ENCODE assay signal across 1 cellular context in the genomic region with DNA sequence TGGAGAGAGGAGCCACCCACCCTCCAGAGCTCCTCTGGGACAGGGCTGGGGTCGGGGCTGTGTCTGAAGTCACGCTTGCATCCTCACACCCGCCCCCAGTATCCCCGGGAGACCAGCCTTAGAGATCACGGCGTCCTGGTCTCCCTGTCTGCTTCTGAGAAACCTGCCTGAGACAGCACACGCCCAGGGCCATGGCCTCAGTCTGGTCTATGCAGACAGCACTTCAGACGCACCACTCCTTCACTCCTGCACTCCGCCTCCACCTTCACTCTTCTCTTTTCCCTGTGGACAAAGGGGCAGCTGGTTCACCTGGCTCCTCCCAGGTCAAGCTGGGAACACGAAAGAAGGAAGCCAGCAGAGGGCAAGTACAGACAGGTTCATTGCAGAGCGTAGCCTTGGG.
TF ChIP-seq lines count a peak whose summit lies in the region.

No MANE protein-coding gene starts in this region.

TF ChIP-seq in GM23338, 12 proteins besides CTCF, POLR2A, EP300 and RAD21 (continued from another document):
- TF ChIP-seq ZNF462 (CRISPR knock-in tag; IDR thresholded peaks at IDR 0.05) (no peak), EZH2phosphoT487 (IDR thresholded peaks at IDR 0.05; ENCODE audit: unreplicated experiment) (no peak), STAT1 (IDR thresholded peaks at IDR 0.05; ENCODE audit: unreplicated experiment) (no peak), POLR2AphosphoS5 (IDR thresholded peaks at IDR 0.05; ENCODE audit: low read depth) (no peak)
TF ChIP-seq in GM23338: peak in this region for 0.
